1 cellular context compared by ENCODE assay signal in the genomic region with DNA sequence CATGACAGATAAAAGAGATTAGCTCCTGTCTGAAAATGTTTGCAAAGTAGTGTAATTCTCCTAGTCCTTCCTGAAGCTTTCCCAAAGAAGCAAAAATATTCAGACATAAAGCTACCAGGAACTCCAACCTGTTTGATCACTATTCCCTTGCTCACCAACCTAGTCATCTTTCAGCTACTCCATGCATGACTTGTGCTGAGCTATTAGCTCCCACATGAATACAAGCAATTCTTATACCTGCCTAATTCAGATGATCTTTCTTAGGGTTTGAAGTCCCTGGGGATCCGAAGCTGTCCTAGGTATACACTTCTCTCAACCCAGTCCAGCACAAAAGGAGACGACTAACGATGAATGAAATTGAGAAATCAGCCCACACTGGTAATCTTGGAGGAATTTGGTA.
TF ChIP-seq lines count a peak whose summit lies in the region.

No MANE protein-coding gene starts in this region.

TF ChIP-seq in H1, 55 proteins besides CTCF, POLR2A, EP300 and RAD21:
- TF ChIP-seq MAFK (IDR thresholded peaks at IDR 0.05; ENCODE audit: low read depth, low read length) (no peak), RXRA (IDR thresholded peaks at IDR 0.05; ENCODE audit: insufficient read depth, low read depth, low read length) (no peak)
- TF ChIP-seq, protein P1, sequence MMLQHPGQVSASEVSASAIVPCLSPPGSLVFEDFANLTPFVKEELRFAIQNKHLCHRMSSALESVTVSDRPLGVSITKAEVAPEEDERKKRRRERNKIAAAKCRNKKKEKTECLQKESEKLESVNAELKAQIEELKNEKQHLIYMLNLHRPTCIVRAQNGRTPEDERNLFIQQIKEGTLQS (IDR thresholded peaks at IDR 0.05; ENCODE audit: insufficient read depth, low read depth, low read length): no peak
TF ChIP-seq in H1: peak in this region for 0.
